In genomic region chr7:157473051-157473569, GRCh38 we compare ENCODE assay signal across 20 cellular contexts.
DNase-seq lines count a peak whose midpoint lies in the region; ATAC-seq lines count a peak whose summit lies in the region.
"Had no signal": no experiment of that assay in that cellular context is flagged by ENCODE, and none has a peak within 500 bp of the region (broad histone marks: within the 10 kb centered on the region; RNA-seq: fewer than 3 reads in every experiment).

No MANE protein-coding gene starts in this region.

- ATAC-seq in T-helper 17 cell, result no peak
- ATAC-seq: A549 had no signal

- peaks cover 51% of the 10 kb centered on the region for H3K4me1 Mint-ChIP-seq in activated CD4-positive, alpha-beta memory T cell treated with anti-CD3 and anti-CD28 coated beads, Interleukin-2, amount 10 ng/mL, durations not matched to agents 7 days and 5 days
- H3K4me1 Mint-ChIP-seq in activated CD4-positive, alpha-beta memory T cell treated with anti-CD3 and anti-CD28 coated beads for 36 hours (ENCODE audit: low read depth), result peaks cover 34% of the 10 kb centered on the region
- peaks cover 26 to 69% (median 43%) of the 10 kb centered on the region in 4 donors for H3K4me1 Mint-ChIP-seq in CD4-positive, alpha-beta memory T cell
- H3K4me1 Mint-ChIP-seq in T-helper 17 cell, result peaks cover 24% of the 10 kb centered on the region

- no peak overlapping the region for H3K4me3 ChIP-seq in CD4-positive, alpha-beta memory T cell (ENCODE audit: low read length in 2 of 2)
- no peak overlapping the region for H3K4me3 ChIP-seq in effector memory CD4-positive, alpha-beta T cell (ENCODE audit: insufficient read depth, low read depth, low read length, poor library complexity, severe bottlenecking)
- H3K4me3 ChIP-seq: A549, Peyer's patch had no signal

- POLR2A ChIA-PET in activated CD4-positive, alpha-beta memory T cell treated with anti-CD3 and anti-CD28 coated beads, Interleukin-2, amount 10 ng/mL, durations not matched to agents 7 days and 5 days (lab: Charles Lee), result interaction anchor here (2.6 kb wide), 1 partner anchor 30 kb away, joined by 12 read pairs; no protein-coding TSS in a partner anchor
- POLR2A ChIA-PET in activated CD4-positive, alpha-beta memory T cell treated with anti-CD3 and anti-CD28 coated beads for 36 hours (lab: Charles Lee), result no interaction called here
- POLR2A ChIA-PET in CD4-positive, alpha-beta memory T cell (lab: Charles Lee; ENCODE audit: partially characterized antibody), result interaction anchor here (1.5 to 3.5 kb wide), 6 partner anchors 7 to 41 kb away, joined by 4 to 57 read pairs (median 12); no protein-coding TSS in a partner anchor

- no peaks in the 10 kb centered on the region for H3K36me3 ChIP-seq in CD4-positive, alpha-beta memory T cell (ENCODE audit: insufficient read depth, low read length)
- H3K36me3 ChIP-seq in effector memory CD4-positive, alpha-beta T cell (ENCODE audit: control insufficient read depth, insufficient read depth, low read length), result no peaks in the 10 kb centered on the region
- H3K36me3 ChIP-seq: Peyer's patch had no signal

- peaks cover 23% of the 10 kb centered on the region for H3K9me3 Mint-ChIP-seq in activated CD4-positive, alpha-beta memory T cell treated with anti-CD3 and anti-CD28 coated beads, Interleukin-2, amount 10 ng/mL, durations not matched to agents 7 days and 5 days
- H3K9me3 Mint-ChIP-seq in activated CD4-positive, alpha-beta memory T cell treated with anti-CD3 and anti-CD28 coated beads for 36 hours, result peaks cover 24% of the 10 kb centered on the region
- H3K9me3 Mint-ChIP-seq in CD4-positive, alpha-beta memory T cell, result peaks cover 0 to 30% (median 24%) of the 10 kb centered on the region in 8 donors

- no peak for DNase-seq in activated CD4-positive, alpha-beta memory T cell treated with anti-CD3 and anti-CD28 coated beads, Interleukin-2, amount 10 ng/mL, durations not matched to agents 7 days and 5 days
- no peak for DNase-seq in activated CD4-positive, alpha-beta memory T cell treated with anti-CD3 and anti-CD28 coated beads for 36 hours
- DNase-seq in CD4-positive, alpha-beta memory T cell, result no peak
- DNase-seq in T-helper 17 cell, result no peak
- DNase-seq in effector memory CD4-positive, alpha-beta T cell, result no peak
- no peak for DNase-seq in NCI-H748 (lab: John Stamatoyannopoulos, UW; ENCODE audit: unreplicated experiment)
- DNase-seq in stimulated activated CD4-positive, alpha-beta T cell treated with anti-CD3 and anti-CD28 coated beads, Interleukin-4, amount 100 ng/mL, for 4 hours, result no peak
- no peak for DNase-seq in COR-L47 (lab: John Stamatoyannopoulos, UW)
- DNase-seq: GOT3, HFFc6, KG1, NCI-H1105, NCI-H187, NCI-H2171, NCI-H446 treated with DMSO at 0.1 percent for 48 hours, NCI-H82, Right ventricle myocardium superior had no signal

- peak overlapping the region; percentile 91 for H3K27ac Mint-ChIP-seq in activated CD4-positive, alpha-beta memory T cell treated with anti-CD3 and anti-CD28 coated beads, Interleukin-2, amount 10 ng/mL, durations not matched to agents 7 days and 5 days
- no peak overlapping the region for H3K27ac Mint-ChIP-seq in activated CD4-positive, alpha-beta memory T cell treated with anti-CD3 and anti-CD28 coated beads for 36 hours
- H3K27ac Mint-ChIP-seq in CD4-positive, alpha-beta memory T cell, result peak overlapping the region; percentile 68 to 93 (median 84)
- H3K27ac Mint-ChIP-seq in T-helper 17 cell, result peak overlapping the region; percentile 94
- H3K27ac Mint-ChIP-seq: CD14-positive monocyte, HFFc6 had no signal

- intact Hi-C loops in activated CD4-positive, alpha-beta memory T cell treated with anti-CD3 and anti-CD28 coated beads for 36 hours (cut with micrococcal nuclease), result no loop called here
- intact Hi-C loops in CD4-positive, alpha-beta memory T cell (cut with micrococcal nuclease), result loop anchor here (5.0 kb wide), 2 partner anchors 94 to 154 kb away; no protein-coding TSS in a partner anchor

- H3K36me3 Mint-ChIP-seq in activated CD4-positive, alpha-beta memory T cell treated with anti-CD3 and anti-CD28 coated beads, Interleukin-2, amount 10 ng/mL, durations not matched to agents 7 days and 5 days (ENCODE audit: low read depth), result peaks cover 47% of the 10 kb centered on the region
- H3K36me3 Mint-ChIP-seq in activated CD4-positive, alpha-beta memory T cell treated with anti-CD3 and anti-CD28 coated beads for 36 hours, result peaks cover 20% of the 10 kb centered on the region
- H3K36me3 Mint-ChIP-seq in CD4-positive, alpha-beta memory T cell, result peaks cover 6 to 12% of the 10 kb centered on the region in 2 donors
- H3K36me3 Mint-ChIP-seq in T-helper 17 cell (ENCODE audit: low read depth), result no peaks in the 10 kb centered on the region

- H3K27me3 ChIP-seq in CD4-positive, alpha-beta memory T cell (ENCODE audit: insufficient read depth, low read length), result no peaks in the 10 kb centered on the region
- H3K27me3 ChIP-seq in effector memory CD4-positive, alpha-beta T cell (replicated peaks; ENCODE audit: control insufficient read depth, insufficient read depth, low read length, poor library complexity, severe bottlenecking), result no peaks in the 10 kb centered on the region
- H3K27me3 ChIP-seq: Peyer's patch had no signal

- H3K4me1 ChIP-seq in CD4-positive, alpha-beta memory T cell (ENCODE audit: insufficient read depth, low read length), result peaks cover 46% of the 10 kb centered on the region
- peaks cover 27% of the 10 kb centered on the region for H3K4me1 ChIP-seq in effector memory CD4-positive, alpha-beta T cell (ENCODE audit: control insufficient read depth, insufficient read depth, low read length, poor library complexity, severe bottlenecking)
- H3K4me1 ChIP-seq: A549 had no signal

- H3K4me3 Mint-ChIP-seq in activated CD4-positive, alpha-beta memory T cell treated with anti-CD3 and anti-CD28 coated beads, Interleukin-2, amount 10 ng/mL, durations not matched to agents 7 days and 5 days, result no peak overlapping the region
- no peak overlapping the region for H3K4me3 Mint-ChIP-seq in activated CD4-positive, alpha-beta memory T cell treated with anti-CD3 and anti-CD28 coated beads for 36 hours
- H3K4me3 Mint-ChIP-seq in CD4-positive, alpha-beta memory T cell, result peak overlapping the region in 6 of 8 donors; percentile 38 to 86 (median 62)
- H3K4me3 Mint-ChIP-seq in T-helper 17 cell, result no peak overlapping the region
- H3K4me3 Mint-ChIP-seq: CD14-positive monocyte, HFFc6 had no signal

- H3K9me3 ChIP-seq in CD4-positive, alpha-beta memory T cell (ENCODE audit: control insufficient read depth in 1 of 2, low read length in 2 of 2), result peaks cover 5 to 7% of the 10 kb centered on the region in 2 donors
- no peaks in the 10 kb centered on the region for H3K9me3 ChIP-seq in T-helper 17 cell (ENCODE audit: control insufficient read depth, low read length, poor library complexity, severe bottlenecking)
- peaks cover 14% of the 10 kb centered on the region for H3K9me3 ChIP-seq in effector memory CD4-positive, alpha-beta T cell (ENCODE audit: control insufficient read depth, low read length)

- CTCF ChIA-PET in activated CD4-positive, alpha-beta memory T cell treated with anti-CD3 and anti-CD28 coated beads, Interleukin-2, amount 10 ng/mL, durations not matched to agents 7 days and 5 days (lab: Charles Lee), result no interaction called here
- CTCF ChIA-PET in activated CD4-positive, alpha-beta memory T cell treated with anti-CD3 and anti-CD28 coated beads for 36 hours (lab: Charles Lee), result no interaction called here
- CTCF ChIA-PET in CD4-positive, alpha-beta memory T cell (lab: Charles Lee; ENCODE audit: partially characterized antibody), result interaction anchor here (1.0 to 2.2 kb wide), 5 partner anchors 10 to 44 kb away, joined by 3 to 21 read pairs (median 5); no protein-coding TSS in a partner anchor

- peaks cover 4% of the 10 kb centered on the region for H3K27me3 Mint-ChIP-seq in activated CD4-positive, alpha-beta memory T cell treated with anti-CD3 and anti-CD28 coated beads, Interleukin-2, amount 10 ng/mL, durations not matched to agents 7 days and 5 days
- H3K27me3 Mint-ChIP-seq in activated CD4-positive, alpha-beta memory T cell treated with anti-CD3 and anti-CD28 coated beads for 36 hours, result no peaks in the 10 kb centered on the region
- no peaks in the 10 kb centered on the region for H3K27me3 Mint-ChIP-seq in CD4-positive, alpha-beta memory T cell
- H3K27me3 Mint-ChIP-seq in T-helper 17 cell, result no peaks in the 10 kb centered on the region

- no peak overlapping the region for H3K27ac ChIP-seq in CD4-positive, alpha-beta memory T cell (ENCODE audit: low read depth, low read length)
- peak overlapping the region; percentile 62 for H3K27ac ChIP-seq in effector memory CD4-positive, alpha-beta T cell (ENCODE audit: insufficient read depth, low read length, poor library complexity, severe bottlenecking)
- H3K27ac ChIP-seq: A549 had no signal

Comparison
In these comparisons a context has a peak if more than half of its experiments do, and no peak if none do; other contexts are left out.
1. H3K4me3 Mint-ChIP-seq: peak in CD4-positive, alpha-beta memory T cell (6 of 8); none in activated CD4-positive, alpha-beta memory T cell treated with anti-CD3 and anti-CD28 coated beads, Interleukin-2, amount 10 ng/mL, durations not matched to agents 7 days and 5 days (single experiment), activated CD4-positive, alpha-beta memory T cell treated with anti-CD3 and anti-CD28 coated beads for 36 hours (single experiment) and T-helper 17 cell (single experiment).